ENCODE assay signal across 8 cellular contexts in genomic region chr7:55365103-55365679, GRCh38. TPM values are rescaled to one million over a fixed set of nuclear protein-coding genes. Genes with fewer than 3 reads are reported as not detected.
DNase-seq lines count a peak whose midpoint lies in the region; ATAC-seq and TF ChIP-seq lines count a peak whose summit lies in the region.

LANCL2 (plus strand) TSS chr7:55365337; CDS start chr7:55366026, 689 bp downstream.

- peak within 1 kb of the TSS; percentile 98 for H3K27ac Mint-ChIP-seq in activated CD8-positive, alpha-beta T cell treated with anti-CD3 and anti-CD28 coated beads, Interleukin-2, amount 10 ng/mL, durations not matched to agents 7 days and 5 days

- CTCF ChIA-PET in activated CD8-positive, alpha-beta T cell treated with anti-CD3 and anti-CD28 coated beads, Interleukin-2, amount 10 ng/mL, durations not matched to agents 7 days and 5 days (lab: Charles Lee), result interaction anchor here (1.1 to 1.9 kb wide), 4 partner anchors 49 to 110 kb away, joined by 3 to 14 read pairs (median 4); no protein-coding TSS in a partner anchor

- H3K36me3 ChIP-seq in fibroblast of lung (ENCODE audit: control insufficient read depth, insufficient read depth, low read length) (no peaks in the 10 kb centered on the region), neural cell (ENCODE audit: insufficient read depth, low read length) (no peaks in the 10 kb centered on the region)

- no peaks in the 10 kb centered on the region for H3K9me2 ChIP-seq in neural cell (ENCODE audit: insufficient read depth, low read length)

- DNase-seq in activated T-cell treated with anti-CD3 and anti-CD28 coated beads for 4 hours, result peak; percentile 26
- no peak for DNase-seq in activated T-cell treated with anti-CD3 and anti-CD28 coated beads, Interleukin-2, amount 50 U/mL, for 1 hour
- peak; percentile 76 to 78 for DNase-seq in NCI-H2081 (lab: John Stamatoyannopoulos, UW)
- DNase-seq in activated CD8-positive, alpha-beta T cell treated with anti-CD3 and anti-CD28 coated beads, Interleukin-2, amount 10 ng/mL, durations not matched to agents 7 days and 5 days, result peak; percentile 45
- DNase-seq in fibroblast of lung (ENCODE audit: low read depth in 2 of 2), result peak; percentile 40
- DNase-seq in ureter (ENCODE audit: low spot score), result no peak

- no peaks in the 10 kb centered on the region for H4K20me1 ChIP-seq in fibroblast of lung (ENCODE audit: control insufficient read depth, extremely low read depth, insufficient read depth, low read length)
- H4K20me1 ChIP-seq in neural cell (ENCODE audit: insufficient read depth), result no peaks in the 10 kb centered on the region

- peak; percentile 35 for ATAC-seq in HG02870 (IDR thresholded peaks at IDR 0.05; ENCODE audit: unreplicated experiment)
- peak; percentile 28 for ATAC-seq in activated CD8-positive, alpha-beta T cell treated with anti-CD3 and anti-CD28 coated beads, Interleukin-2, amount 10 ng/mL, durations not matched to agents 7 days and 5 days

- H3F3A ChIP-seq in neural cell (ENCODE audit: insufficient read depth, low read length, poor library complexity, severe bottlenecking), result no peaks in the 10 kb centered on the region

- H2AFZ ChIP-seq in fibroblast of lung (ENCODE audit: low read length) (peak within 1 kb of the TSS; percentile 91), neural cell (ENCODE audit: low read depth, low read length) (peak within 1 kb of the TSS; percentile 65)

- peak; percentile 5 for TF ChIP-seq EP300 in neural cell (conservative IDR thresholded peaks at IDR 0.05; ENCODE audit: poor library complexity, severe bottlenecking)

- H3K27me3 ChIP-seq in fibroblast of lung (ENCODE audit: control insufficient read depth, insufficient read depth, low read length) (no peaks in the 10 kb centered on the region), neural cell (ENCODE audit: insufficient read depth, low read depth, low read length) (no peaks in the 10 kb centered on the region)

- POLR2A ChIA-PET in activated CD8-positive, alpha-beta T cell treated with anti-CD3 and anti-CD28 coated beads, Interleukin-2, amount 10 ng/mL, durations not matched to agents 7 days and 5 days (lab: Charles Lee), result interaction anchor here (0.7 to 2.6 kb wide), 13 partner anchors 10 to 741 kb away, joined by 3 to 18 read pairs (median 4); partner anchors contain the start of genes CHCHD2 and SEC61G

- H3K9me3 ChIP-seq in fibroblast of lung (ENCODE audit: control insufficient read depth, insufficient read depth, low read depth, low read length) (no peaks in the 10 kb centered on the region), neural cell (ENCODE audit: low read length) (no peaks in the 10 kb centered on the region)

- H3K79me2 ChIP-seq in fibroblast of lung (ENCODE audit: control insufficient read depth, insufficient read depth, low read length) (peaks cover 16% of the 10 kb centered on the region), neural cell (replicated peaks; ENCODE audit: insufficient read depth, low read length) (peaks cover 5% of the 10 kb centered on the region)

- peaks cover 2% of the 10 kb centered on the region for H3K27me3 Mint-ChIP-seq in activated CD8-positive, alpha-beta T cell treated with anti-CD3 and anti-CD28 coated beads, Interleukin-2, amount 10 ng/mL, durations not matched to agents 7 days and 5 days (ENCODE audit: low read depth)

- peaks cover 9% of the 10 kb centered on the region for H3K36me3 Mint-ChIP-seq in activated CD8-positive, alpha-beta T cell treated with anti-CD3 and anti-CD28 coated beads, Interleukin-2, amount 10 ng/mL, durations not matched to agents 7 days and 5 days (ENCODE audit: low read depth)

- H3K4me1 Mint-ChIP-seq in activated CD8-positive, alpha-beta T cell treated with anti-CD3 and anti-CD28 coated beads, Interleukin-2, amount 10 ng/mL, durations not matched to agents 7 days and 5 days (ENCODE audit: low read depth), result peaks cover 34% of the 10 kb centered on the region

- H3K4me1 ChIP-seq in fibroblast of lung (ENCODE audit: control insufficient read depth, extremely low read depth, insufficient read depth, low read length), result peaks cover 5% of the 10 kb centered on the region

- H3K4me2 ChIP-seq in fibroblast of lung (ENCODE audit: extremely low read depth, insufficient read depth, low read length), result peak within 1 kb of the TSS; percentile 89
- peak within 1 kb of the TSS; percentile 88 for H3K4me2 ChIP-seq in neural cell (ENCODE audit: low read length)

- H3K27ac ChIP-seq in fibroblast of lung (ENCODE audit: insufficient read depth, low read length), result peak within 1 kb of the TSS; percentile 99
- H3K27ac ChIP-seq in neural cell (ENCODE audit: low read length), result peak within 1 kb of the TSS; percentile 99

- peak within 1 kb of the TSS; percentile 99 for H3K9ac ChIP-seq in fibroblast of lung (ENCODE audit: insufficient read depth, low read length)
- peak within 1 kb of the TSS; percentile 98 for H3K9ac ChIP-seq in neural cell (ENCODE audit: low read length)

- H3K9me3 Mint-ChIP-seq in activated CD8-positive, alpha-beta T cell treated with anti-CD3 and anti-CD28 coated beads, Interleukin-2, amount 10 ng/mL, durations not matched to agents 7 days and 5 days (ENCODE audit: insufficient read depth), result no peaks in the 10 kb centered on the region

- peak within 1 kb of the TSS; percentile 93 to 99 (median 97) for H3K4me3 ChIP-seq in fibroblast of lung (replicated peaks in 1 of 4; ENCODE audit: control extremely low read depth in 1 of 4, insufficient read depth in 1 of 4, low read depth in 3 of 4, low read length in 4 of 4)
- H3K4me3 ChIP-seq in neural cell (ENCODE audit: low read length), result no peak within 1 kb of the TSS

- no peak for TF ChIP-seq RAD21 in neural cell (conservative IDR thresholded peaks at IDR 0.05)

- TF ChIP-seq CTCF in fibroblast of lung (conservative IDR thresholded peaks at IDR 0.05 in 1 of 2, IDR thresholded peaks at IDR 0.05 in 1 of 2; ENCODE audit: low read depth in 1 of 2, low read length in 2 of 2), result no peak
- no peak for TF ChIP-seq CTCF in neural cell (IDR thresholded peaks at IDR 0.05; ENCODE audit: poor library complexity, severe bottlenecking)

- H3K4me3 Mint-ChIP-seq in activated CD8-positive, alpha-beta T cell treated with anti-CD3 and anti-CD28 coated beads, Interleukin-2, amount 10 ng/mL, durations not matched to agents 7 days and 5 days, result peak within 1 kb of the TSS; percentile 92

TF ChIP-seq in neural cell, 6 proteins besides CTCF, POLR2A, EP300 and RAD21:
- TF ChIP-seq TAF1 (IDR thresholded peaks at IDR 0.05; ENCODE audit: low read depth) (no peak), POLR2AphosphoS5 (IDR thresholded peaks at IDR 0.05) (peak; percentile 19)

RNA-seq across cellular contexts. Expression of gene LANCL2, which starts in this region (rescaled TPM):
- total RNA-seq in activated CD8-positive, alpha-beta T cell treated with anti-CD3 and anti-CD28 coated beads, Interleukin-2, amount 10 ng/mL, durations not matched to agents 7 days and 5 days, result 1 to 10 TPM; 8.0 to 8.5 TPM
- total RNA-seq in fibroblast of lung (4.4 and 8.9 TPM in 2 replicates), ureter (16.8 TPM)
- polyA plus RNA-seq in fibroblast of lung (15.0 and 22.7 TPM in 2 replicates), neural cell (51.2 and 59.3 TPM in 2 replicates)
- 13.7 and 22.3 TPM in 2 replicates for polyA plus RNA-seq in fibroblast of lung (2012)
- polyA minus RNA-seq in fibroblast of lung (ENCODE audit: low replicate concordance) (9.5 and 26.7 TPM in 2 replicates), neural cell (70.8 and 73.4 TPM in 2 replicates)

Comparison
In these comparisons a context has a peak if more than half of its experiments do, and no peak if none do; other contexts are left out.
1. DNase-seq: peak in activated T-cell treated with anti-CD3 and anti-CD28 coated beads for 4 hours (single experiment), NCI-H2081 (2 of 2), activated CD8-positive, alpha-beta T cell treated with anti-CD3 and anti-CD28 coated beads, Interleukin-2, amount 10 ng/mL, durations not matched to agents 7 days and 5 days (single experiment) and fibroblast of lung (2 of 2); none in activated T-cell treated with anti-CD3 and anti-CD28 coated beads, Interleukin-2, amount 50 U/mL, for 1 hour (single experiment) and ureter (single experiment).